ENCODE assay signal across 6 cellular contexts in the genomic region with DNA sequence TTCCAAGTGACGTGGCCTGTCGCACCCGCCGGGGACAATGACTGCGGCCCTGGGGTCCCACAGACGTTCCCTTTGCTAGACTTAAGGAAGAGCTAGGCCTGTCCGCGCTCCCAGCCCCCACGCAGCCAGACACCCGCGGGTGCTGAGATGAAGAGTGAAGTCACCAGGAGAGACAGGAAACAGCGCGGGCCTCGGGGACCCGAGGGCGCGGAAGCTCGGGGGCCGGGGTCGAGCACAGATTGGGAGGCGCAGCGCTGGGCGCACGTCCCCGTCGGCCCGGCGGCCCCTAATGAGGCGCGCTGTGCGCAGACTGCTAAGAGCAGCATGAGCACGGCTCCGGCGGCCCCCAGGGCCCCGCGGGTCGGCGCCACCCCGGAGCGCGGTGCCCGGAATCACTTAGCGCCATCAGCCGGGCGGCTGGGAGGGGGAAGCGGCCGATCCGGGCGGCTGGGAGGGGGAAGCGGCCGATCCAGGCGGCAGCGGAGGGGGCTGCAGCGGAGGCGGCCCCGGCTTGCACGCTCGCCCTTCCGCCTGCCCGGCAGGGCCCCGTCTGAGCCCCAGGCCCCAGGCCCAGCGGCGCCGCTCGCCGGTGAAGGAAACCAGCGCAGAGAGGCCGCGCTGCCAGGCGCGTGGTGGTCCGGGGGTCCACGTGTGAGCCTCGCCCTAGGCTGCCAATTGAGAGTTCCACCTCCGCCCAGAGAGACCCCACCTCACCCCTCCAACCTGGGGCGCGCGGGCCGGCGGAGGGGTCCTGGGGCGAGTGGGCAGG. TPM values are rescaled to one million over a fixed set of nuclear protein-coding genes. Genes with fewer than 3 reads are reported as not detected.
DNase-seq lines count a peak whose midpoint lies in the region; ATAC-seq and TF ChIP-seq lines count a peak whose summit lies in the region.

No MANE protein-coding gene starts in this region.

- peak overlapping the region; percentile 89 for H3K27ac Mint-ChIP-seq in activated CD4-positive, alpha-beta T cell treated with anti-CD3 and anti-CD28 coated beads, Interleukin-2, amount 10 ng/mL, durations not matched to agents 7 days and 5 days
- peak overlapping the region; percentile 97 to 99 for H3K27ac Mint-ChIP-seq in stimulated activated naive CD8-positive, alpha-beta T cell treated with anti-CD3 and anti-CD28 coated beads, Interleukin-15, amount 100 ng/mL, for 72 hours

- H3K9me3 ChIP-seq in fibroblast of lung (ENCODE audit: control insufficient read depth, insufficient read depth, low read depth, low read length): no peaks in the 10 kb centered on the region

- no peak overlapping the region for H3K9ac ChIP-seq in fibroblast of lung (ENCODE audit: insufficient read depth, low read length)

- no peaks in the 10 kb centered on the region for H3K9me3 Mint-ChIP-seq in activated CD4-positive, alpha-beta T cell treated with anti-CD3 and anti-CD28 coated beads, Interleukin-2, amount 10 ng/mL, durations not matched to agents 7 days and 5 days
- H3K9me3 Mint-ChIP-seq in stimulated activated naive CD8-positive, alpha-beta T cell treated with anti-CD3 and anti-CD28 coated beads, Interleukin-15, amount 100 ng/mL, for 72 hours: no peaks in the 10 kb centered on the region

- peak overlapping the region; percentile 44 for H3K4me2 ChIP-seq in fibroblast of lung (ENCODE audit: extremely low read depth, insufficient read depth, low read length)

- H3K4me1 Mint-ChIP-seq in activated CD4-positive, alpha-beta T cell treated with anti-CD3 and anti-CD28 coated beads, Interleukin-2, amount 10 ng/mL, durations not matched to agents 7 days and 5 days: peaks cover 23% of the 10 kb centered on the region
- peaks cover 32% of the 10 kb centered on the region for H3K4me1 Mint-ChIP-seq in stimulated activated naive CD8-positive, alpha-beta T cell treated with anti-CD3 and anti-CD28 coated beads, Interleukin-15, amount 100 ng/mL, for 72 hours

- in situ Hi-C loops in ACHN (cut with HindIII; ENCODE audit: low pct_ligation_motif_present, low pct_unique_long_range_greater_than_20kb, low sequenced_read_pairs): no loop called here

- H3K4me3 Mint-ChIP-seq in activated CD4-positive, alpha-beta T cell treated with anti-CD3 and anti-CD28 coated beads, Interleukin-2, amount 10 ng/mL, durations not matched to agents 7 days and 5 days: peak overlapping the region; percentile 69
- H3K4me3 Mint-ChIP-seq in stimulated activated naive CD8-positive, alpha-beta T cell treated with anti-CD3 and anti-CD28 coated beads, Interleukin-15, amount 100 ng/mL, for 72 hours: peak overlapping the region; percentile 92 to 94

- H3K79me2 ChIP-seq in fibroblast of lung (ENCODE audit: control insufficient read depth, insufficient read depth, low read length): no peaks in the 10 kb centered on the region

- POLR2A ChIA-PET in activated CD4-positive, alpha-beta T cell treated with anti-CD3 and anti-CD28 coated beads, Interleukin-2, amount 10 ng/mL, durations not matched to agents 7 days and 5 days (lab: Charles Lee): no interaction called here

- TF ChIP-seq CTCF in fibroblast of lung (conservative IDR thresholded peaks at IDR 0.05 in 1 of 2, IDR thresholded peaks at IDR 0.05 in 1 of 2; ENCODE audit: low read depth in 1 of 2, low read length in 2 of 2): no peak

- peak overlapping the region; percentile 30 for H2AFZ ChIP-seq in fibroblast of lung (ENCODE audit: low read length)

- DNase-seq in activated CD4-positive, alpha-beta T cell treated with anti-CD3 and anti-CD28 coated beads, Interleukin-2, amount 10 ng/mL, durations not matched to agents 7 days and 5 days: peak; percentile 17
- peak in 1 of 2 donors; percentile 28 for DNase-seq in fibroblast of lung (ENCODE audit: low read depth in 2 of 2)
- DNase-seq in stimulated activated naive CD8-positive, alpha-beta T cell treated with anti-CD3 and anti-CD28 coated beads, Interleukin-15, amount 100 ng/mL, for 72 hours: peak; percentile 54 to 66
- DNase-seq in NCI-H1436 treated with DMSO at 0.1 percent for 48 hours (lab: John Stamatoyannopoulos, UW): no peak
- no peak for DNase-seq in ACHN
- DNase-seq in NCI-H1694 (lab: John Stamatoyannopoulos, UW): no peak

- no peaks in the 10 kb centered on the region for H3K4me1 ChIP-seq in fibroblast of lung (ENCODE audit: control insufficient read depth, extremely low read depth, insufficient read depth, low read length)

- H3K36me3 Mint-ChIP-seq in activated CD4-positive, alpha-beta T cell treated with anti-CD3 and anti-CD28 coated beads, Interleukin-2, amount 10 ng/mL, durations not matched to agents 7 days and 5 days (ENCODE audit: low read depth): no peaks in the 10 kb centered on the region

- H3K27ac ChIP-seq in fibroblast of lung (ENCODE audit: insufficient read depth, low read length): no peak overlapping the region

- H3K27me3 ChIP-seq in fibroblast of lung (ENCODE audit: control insufficient read depth, insufficient read depth, low read length): peaks cover 7% of the 10 kb centered on the region

- ATAC-seq in stimulated activated naive CD8-positive, alpha-beta T cell treated with anti-CD3 and anti-CD28 coated beads, Interleukin-15, amount 100 ng/mL, for 72 hours: peak; percentile 80

- no peaks in the 10 kb centered on the region for H4K20me1 ChIP-seq in fibroblast of lung (ENCODE audit: control insufficient read depth, extremely low read depth, insufficient read depth, low read length)

- peak overlapping the region in 1 of 4 experiments; percentile 33 for H3K4me3 ChIP-seq in fibroblast of lung (replicated peaks in 1 of 4; ENCODE audit: control extremely low read depth in 1 of 4, insufficient read depth in 1 of 4, low read depth in 3 of 4, low read length in 4 of 4)

- H3K36me3 ChIP-seq in fibroblast of lung (ENCODE audit: control insufficient read depth, insufficient read depth, low read length): no peaks in the 10 kb centered on the region

- CTCF ChIA-PET in activated CD4-positive, alpha-beta T cell treated with anti-CD3 and anti-CD28 coated beads, Interleukin-2, amount 10 ng/mL, durations not matched to agents 7 days and 5 days (lab: Charles Lee): interaction anchor here (0.8 to 2.1 kb wide), 5 partner anchors 9 to 19 kb away, joined by 3 to 11 read pairs (median 3); no protein-coding TSS in a partner anchor

- H3K27me3 Mint-ChIP-seq in activated CD4-positive, alpha-beta T cell treated with anti-CD3 and anti-CD28 coated beads, Interleukin-2, amount 10 ng/mL, durations not matched to agents 7 days and 5 days: peaks cover 33% of the 10 kb centered on the region
- no peaks in the 10 kb centered on the region for H3K27me3 Mint-ChIP-seq in stimulated activated naive CD8-positive, alpha-beta T cell treated with anti-CD3 and anti-CD28 coated beads, Interleukin-15, amount 100 ng/mL, for 72 hours

RNA-seq across cellular contexts. Expression of a gene that starts 8.3 kb away (rescaled TPM):
- not detected for total RNA-seq in activated CD4-positive, alpha-beta T cell treated with anti-CD3 and anti-CD28 coated beads, Interleukin-2, amount 10 ng/mL, durations not matched to agents 7 days and 5 days
- total RNA-seq in fibroblast of lung: not detected in 2 replicates
- polyA plus RNA-seq in fibroblast of lung: not detected in 2 replicates
- polyA plus RNA-seq in fibroblast of lung (2012): not detected in 2 replicates
- polyA minus RNA-seq in fibroblast of lung (ENCODE audit: low replicate concordance): not detected in 2 replicates

RNA-seq across cellular contexts. Expression of a gene that starts 21.4 kb away (rescaled TPM):
- total RNA-seq in activated CD4-positive, alpha-beta T cell treated with anti-CD3 and anti-CD28 coated beads, Interleukin-2, amount 10 ng/mL, durations not matched to agents 7 days and 5 days: not detected
- not detected in 2 replicates for total RNA-seq in fibroblast of lung
- polyA plus RNA-seq in fibroblast of lung: not detected in 2 replicates
- not detected in 2 replicates for polyA plus RNA-seq in fibroblast of lung (2012)
- not detected in 2 replicates for polyA minus RNA-seq in fibroblast of lung (ENCODE audit: low replicate concordance)

RNA-seq across cellular contexts. Expression of a gene that starts 46.9 kb away (rescaled TPM):
- 10 to 100 TPM; 30.6 to 37.2 TPM for total RNA-seq in activated CD4-positive, alpha-beta T cell treated with anti-CD3 and anti-CD28 coated beads, Interleukin-2, amount 10 ng/mL, durations not matched to agents 7 days and 5 days
- 37.0 and 42.6 TPM in 2 replicates for total RNA-seq in fibroblast of lung
- polyA plus RNA-seq in fibroblast of lung: 16.1 and 19.2 TPM in 2 replicates
- polyA plus RNA-seq in fibroblast of lung (2012): 29.4 and 38.1 TPM in 2 replicates
- 7.7 and 12.0 TPM in 2 replicates for polyA minus RNA-seq in fibroblast of lung (ENCODE audit: low replicate concordance)

RNA-seq across cellular contexts. Expression of a gene that starts 49.4 kb away (rescaled TPM):
- 1 to 10 TPM; 1.2 to 2.0 TPM for total RNA-seq in activated CD4-positive, alpha-beta T cell treated with anti-CD3 and anti-CD28 coated beads, Interleukin-2, amount 10 ng/mL, durations not matched to agents 7 days and 5 days
- not detected in 2 replicates for total RNA-seq in fibroblast of lung
- not detected in 2 replicates for polyA plus RNA-seq in fibroblast of lung
- not detected in 2 replicates for polyA plus RNA-seq in fibroblast of lung (2012)
- not detected in 2 replicates for polyA minus RNA-seq in fibroblast of lung (ENCODE audit: low replicate concordance)

Comparison
In these comparisons a context has a peak if more than half of its experiments do, and no peak if none do; other contexts are left out.
1. DNase-seq: peak in activated CD4-positive, alpha-beta T cell treated with anti-CD3 and anti-CD28 coated beads, Interleukin-2, amount 10 ng/mL, durations not matched to agents 7 days and 5 days (single experiment) and stimulated activated naive CD8-positive, alpha-beta T cell treated with anti-CD3 and anti-CD28 coated beads, Interleukin-15, amount 100 ng/mL, for 72 hours (2 of 2); none in NCI-H1436 treated with DMSO at 0.1 percent for 48 hours (single experiment), ACHN (single experiment) and NCI-H1694 (single experiment).